ENCODE assay signal across 1 cellular context in the genomic region with DNA sequence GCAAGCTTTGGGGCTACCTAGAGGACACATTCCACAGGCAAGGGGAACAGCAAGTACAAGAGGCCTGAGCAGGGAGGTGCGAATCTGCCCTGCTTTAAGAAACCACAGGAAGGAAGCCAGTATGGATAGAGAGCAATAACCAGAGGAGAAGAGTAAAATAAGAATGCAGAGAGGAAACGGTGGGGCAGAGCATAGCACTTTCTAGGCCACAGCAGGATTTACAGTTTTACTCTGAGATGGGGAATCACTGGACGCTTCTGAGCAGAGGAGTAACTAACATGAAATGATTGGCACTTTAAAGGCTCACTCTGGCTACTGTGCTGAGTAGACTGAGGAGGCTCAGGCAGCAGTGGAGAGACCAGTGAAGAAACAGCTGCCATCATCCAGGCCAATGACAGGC.
TF ChIP-seq lines count a peak whose summit lies in the region.

No MANE protein-coding gene starts in this region.

TF ChIP-seq in endothelial cell of umbilical vein, 7 proteins besides CTCF, POLR2A, EP300 and RAD21:
- no peak for TF ChIP-seq POLR2AphosphoS5 (IDR thresholded peaks at IDR 0.05; ENCODE audit: insufficient read depth, low read depth, low read length)
- TF ChIP-seq, protein P1, sequence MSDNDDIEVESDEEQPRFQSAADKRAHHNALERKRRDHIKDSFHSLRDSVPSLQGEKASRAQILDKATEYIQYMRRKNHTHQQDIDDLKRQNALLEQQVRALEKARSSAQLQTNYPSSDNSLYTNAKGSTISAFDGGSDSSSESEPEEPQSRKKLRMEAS (IDR thresholded peaks at IDR 0.05; ENCODE audit: insufficient read depth, insufficient read length) = no peak
- TF ChIP-seq EZH2 (IDR thresholded peaks at IDR 0.05; ENCODE audit: borderline replicate concordance, low read depth, low read length, severe bottlenecking) = no peak
- TF ChIP-seq MYC (IDR thresholded peaks at IDR 0.05; ENCODE audit: low read depth, low read length) = no peak
- TF ChIP-seq JUN (IDR thresholded peaks at IDR 0.05; ENCODE audit: borderline replicate concordance, insufficient read depth, insufficient read length, low read depth) = no peak
- TF ChIP-seq FOS (IDR thresholded peaks at IDR 0.05; ENCODE audit: borderline replicate concordance, insufficient read depth, low read length) = no peak
- no peak for TF ChIP-seq GATA2 (IDR thresholded peaks at IDR 0.05; ENCODE audit: insufficient read depth, insufficient read length, low read depth, low read length)
